Comparison of ENCODE assay signal across 9 cellular contexts in the genomic region with DNA sequence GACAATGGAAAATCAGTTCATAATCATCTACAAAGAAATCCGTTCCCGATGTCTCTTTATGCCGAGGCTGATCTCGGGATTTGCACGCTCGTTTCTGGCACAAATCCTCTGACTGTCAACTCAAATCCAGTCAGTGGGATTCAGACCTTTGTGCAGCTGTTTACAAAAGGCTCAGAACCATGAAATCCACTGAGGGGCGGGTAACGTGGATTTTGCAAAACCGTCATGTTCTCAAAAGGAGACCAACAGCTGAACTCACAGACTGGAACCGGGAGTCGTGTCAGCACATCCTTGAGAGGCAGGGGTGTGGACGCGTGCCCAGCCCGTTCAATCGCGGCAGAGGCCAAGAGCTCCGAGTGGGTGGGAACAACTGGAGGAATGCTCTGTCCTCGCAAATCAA. TPM values are rescaled to one million over a fixed set of nuclear protein-coding genes. Genes with fewer than 3 reads are reported as not detected.
DNase-seq lines count a peak whose midpoint lies in the region; ATAC-seq and TF ChIP-seq lines count a peak whose summit lies in the region.
"Had no signal": no experiment of that assay in that cellular context is flagged by ENCODE, and none has a peak within 500 bp of the region (broad histone marks: within the 10 kb centered on the region; RNA-seq: fewer than 3 reads in every experiment).

No MANE protein-coding gene starts in this region.

- POLR2A ChIA-PET in GM10248 (lab: Yijun Ruan, JAX) (interaction anchor here (0.6 kb wide), 1 partner anchor 146 kb away, joined by 3 read pairs; no protein-coding TSS in a partner anchor), OCI-LY7 (lab: Charles Lee) (interaction anchor here (0.8 kb wide), 1 partner anchor 13 kb away, joined by 3 read pairs; no protein-coding TSS in a partner anchor)

- no TSS peak for BruUV-seq in OCI-LY7 (replicated peaks; lab: Mats Ljungman, UMichigan)

- no peaks in the 10 kb centered on the region for H3K9me2 ChIP-seq in OCI-LY7 (ENCODE audit: insufficient read depth, low read length)

- DNase-seq in Ammon's horn (ENCODE audit: low spot score) (peak; percentile 81), left ventricle myocardium superior (peak; percentile 91), progenitor cell of endocrine pancreas (ENCODE audit: low spot score, unreplicated experiment) (no peak), GM10248 (ENCODE audit: extremely low spot score) (no peak), NCI-H2081 treated with DMSO at 0.1 percent for 48 hours (lab: John Stamatoyannopoulos, UW) (no peak), OCI-LY7 (ENCODE audit: low spot score) (no peak)
- DNase-seq: CD4-positive, alpha-beta T cell had no signal

- intact Hi-C loops in left ventricle myocardium superior (cut with micrococcal nuclease), result no loop called here
- intact Hi-C loops in OCI-LY7 (cut with micrococcal nuclease; ENCODE audit: unreplicated experiment), result no loop called here

- H3K9me3 Mint-ChIP-seq in progenitor cell of endocrine pancreas (ENCODE audit: low read depth), result no peaks in the 10 kb centered on the region
- H3K9me3 Mint-ChIP-seq: CD4-positive, alpha-beta T cell had no signal

- H3K4me1 ChIP-seq in OCI-LY7 (ENCODE audit: insufficient read depth, low read length, poor library complexity, severe bottlenecking), result peaks cover 45% of the 10 kb centered on the region

- H3K4me1 Mint-ChIP-seq in progenitor cell of endocrine pancreas (ENCODE audit: low read depth), result peaks cover 11% of the 10 kb centered on the region

- H3K36me3 Mint-ChIP-seq in progenitor cell of endocrine pancreas (ENCODE audit: insufficient read depth), result peaks cover 9% of the 10 kb centered on the region

- H3K27ac Mint-ChIP-seq in progenitor cell of endocrine pancreas, result peak overlapping the region; percentile 84
- H3K27ac Mint-ChIP-seq: CD4-positive, alpha-beta T cell had no signal

- H3K36me3 ChIP-seq in OCI-LY7 (ENCODE audit: insufficient read depth, low read length), result no peaks in the 10 kb centered on the region

- H3K79me2 ChIP-seq in OCI-LY7 (ENCODE audit: insufficient read depth, low read depth, low read length), result no peaks in the 10 kb centered on the region

- H3K27ac ChIP-seq in angular gyrus (ENCODE audit: low read depth, low read length) (peak overlapping the region; percentile 85), OCI-LY7 (ENCODE audit: low read depth, low read length, poor library complexity, severe bottlenecking) (no peak overlapping the region)

- no peak overlapping the region for H3K4me3 Mint-ChIP-seq in progenitor cell of endocrine pancreas (ENCODE audit: low read depth)
- H3K4me3 Mint-ChIP-seq: CD4-positive, alpha-beta T cell had no signal

- TF ChIP-seq CTCF in progenitor cell of endocrine pancreas (IDR thresholded peaks at IDR 0.05; ENCODE audit: unreplicated experiment) (no peak), GM10248 (IDR thresholded peaks at IDR 0.05; ENCODE audit: control extremely low read depth, extremely low read depth, low read depth, missing control alignments) (no peak), OCI-LY7 (conservative IDR thresholded peaks at IDR 0.05; ENCODE audit: low read length) (no peak)

- H3K4me2 ChIP-seq in OCI-LY7 (ENCODE audit: low read length), result no peak overlapping the region

- H2AFZ ChIP-seq in OCI-LY7 (ENCODE audit: low read length), result no peak overlapping the region

- CTCF ChIA-PET in GM10248 (lab: Yijun Ruan, JAX), result interaction anchor here (1.1 to 3.4 kb wide), 6 partner anchors 9 to 201 kb away, joined by 3 to 16 read pairs (median 5); no protein-coding TSS in a partner anchor
- CTCF ChIA-PET in OCI-LY7 (lab: Charles Lee; ENCODE audit: unreplicated experiment), result interaction anchor here (0.6 kb wide), 1 partner anchor 55 kb away, joined by 3 read pairs; no protein-coding TSS in a partner anchor

- H3K27me3 Mint-ChIP-seq in progenitor cell of endocrine pancreas, result no peaks in the 10 kb centered on the region
- H3K27me3 Mint-ChIP-seq: CD4-positive, alpha-beta T cell had no signal

- ATAC-seq in left ventricle myocardium superior (peak; percentile 89), HG03432 (IDR thresholded peaks at IDR 0.05; ENCODE audit: unreplicated experiment) (no peak)

- no peaks in the 10 kb centered on the region for H4K20me1 ChIP-seq in OCI-LY7 (ENCODE audit: insufficient read depth, low read length)

- H3K4me3 ChIP-seq in OCI-LY7 (ENCODE audit: low read depth, low read length, poor library complexity, severe bottlenecking), result no peak overlapping the region

- no peaks in the 10 kb centered on the region for H3K9me3 ChIP-seq in OCI-LY7 (ENCODE audit: low read length)

RNA-seq across cellular contexts. Expression of gene ACOX3, which starts 46.4 kb away (rescaled TPM):
- total RNA-seq in left ventricle myocardium superior, result 25.8 TPM
- 22.6 and 25.3 TPM in 2 replicates for total RNA-seq in progenitor cell of endocrine pancreas
- 10.4 and 12.7 TPM in 2 replicates for total RNA-seq in OCI-LY7 (2014; rRNA removed; shearing (Covaris generic))
- 16.8 and 21.0 TPM in 2 replicates for total RNA-seq in OCI-LY7 (2022)

RNA-seq across cellular contexts. Expression of gene TRMT44, which starts 46.5 kb away (rescaled TPM):
- total RNA-seq in left ventricle myocardium superior, result 8.4 TPM
- total RNA-seq in progenitor cell of endocrine pancreas, result 29.1 and 31.0 TPM in 2 replicates
- 23.0 and 26.6 TPM in 2 replicates for total RNA-seq in OCI-LY7 (2014; rRNA removed; shearing (Covaris generic))
- 23.3 and 28.3 TPM in 2 replicates for total RNA-seq in OCI-LY7 (2022)

Comparison
In these comparisons a context has a peak if more than half of its experiments do, and no peak if none do; other contexts are left out.
1. DNase-seq: peak in Ammon's horn (single experiment) and left ventricle myocardium superior (single experiment); none in progenitor cell of endocrine pancreas (single experiment), GM10248 (single experiment), NCI-H2081 treated with DMSO at 0.1 percent for 48 hours (single experiment) and OCI-LY7 (single experiment).